ENCODE assay signal across 8 cellular contexts in genomic region chr1:10152709-10153284, GRCh38. TPM values are rescaled to one million over a fixed set of nuclear protein-coding genes. Genes with fewer than 3 reads are reported as not detected.
DNase-seq lines count a peak whose midpoint lies in the region; ATAC-seq and TF ChIP-seq lines count a peak whose summit lies in the region.

No MANE protein-coding gene starts in this region.

- intact Hi-C loops in left cardiac atrium (cut with DNase I) (no loop called here), posterior vena cava (cut with DNase I) (no loop called here)

- H3K4me3 Mint-ChIP-seq in activated naive CD8-positive, alpha-beta T cell treated with anti-CD3 and anti-CD28 coated beads, Interleukin-2, amount 10 ng/mL, durations not matched to agents 7 days and 5 days, result no peak overlapping the region

- H3K36me3 Mint-ChIP-seq in activated naive CD8-positive, alpha-beta T cell treated with anti-CD3 and anti-CD28 coated beads, Interleukin-2, amount 10 ng/mL, durations not matched to agents 7 days and 5 days, result peaks cover 2% of the 10 kb centered on the region

- no peak overlapping the region for H3K27ac Mint-ChIP-seq in activated naive CD8-positive, alpha-beta T cell treated with anti-CD3 and anti-CD28 coated beads, Interleukin-2, amount 10 ng/mL, durations not matched to agents 7 days and 5 days

- POLR2A ChIA-PET in activated naive CD8-positive, alpha-beta T cell treated with anti-CD3 and anti-CD28 coated beads, Interleukin-2, amount 10 ng/mL, durations not matched to agents 7 days and 5 days (lab: Charles Lee), result interaction anchor here (1.0 kb wide), 1 partner anchor 174 kb away, joined by 3 read pairs; no protein-coding TSS in a partner anchor

- H3K27me3 Mint-ChIP-seq in activated naive CD8-positive, alpha-beta T cell treated with anti-CD3 and anti-CD28 coated beads, Interleukin-2, amount 10 ng/mL, durations not matched to agents 7 days and 5 days, result no peaks in the 10 kb centered on the region

- DNase-seq in A172 (ENCODE audit: low spot score) (peak; percentile 16), NCI-H69 (lab: John Stamatoyannopoulos, UW) (peak; percentile 13), left cardiac atrium (peak; percentile 31), retina (peak; percentile 58), activated gamma-delta T cell treated with Interleukin-2 at 50 U/mL for 16 hours (no peak), posterior vena cava (ENCODE audit: low spot score) (no peak)
- peak; percentile 49 for DNase-seq in activated naive CD8-positive, alpha-beta T cell treated with anti-CD3 and anti-CD28 coated beads, Interleukin-2, amount 10 ng/mL, durations not matched to agents 7 days and 5 days

- ATAC-seq in activated naive CD8-positive, alpha-beta T cell treated with anti-CD3 and anti-CD28 coated beads, Interleukin-2, amount 10 ng/mL, durations not matched to agents 7 days and 5 days (ENCODE audit: low read depth), result peak; percentile 39
- peak; percentile 30 to 42 for ATAC-seq in left cardiac atrium

- no peak overlapping the region for H3K4me3 ChIP-seq in GM12875 (ENCODE audit: low read depth, low read length)

- H3K9me3 Mint-ChIP-seq in activated naive CD8-positive, alpha-beta T cell treated with anti-CD3 and anti-CD28 coated beads, Interleukin-2, amount 10 ng/mL, durations not matched to agents 7 days and 5 days, result no peaks in the 10 kb centered on the region

- peaks cover 4% of the 10 kb centered on the region for H3K4me1 Mint-ChIP-seq in activated naive CD8-positive, alpha-beta T cell treated with anti-CD3 and anti-CD28 coated beads, Interleukin-2, amount 10 ng/mL, durations not matched to agents 7 days and 5 days

- TF ChIP-seq CTCF in GM12875 (IDR thresholded peaks at IDR 0.05; ENCODE audit: borderline replicate concordance, insufficient read depth, low read depth, low read length), result peak; percentile 68

RNA-seq across cellular contexts. Expression of gene KIF1B, which starts 57.6 kb away (rescaled TPM):
- 16.1 and 18.9 TPM in 2 replicates for total RNA-seq in A172 (2014; rRNA removed; shearing (Covaris generic))
- 10 to 100 TPM; 13.4 to 13.9 TPM for total RNA-seq in activated naive CD8-positive, alpha-beta T cell treated with anti-CD3 and anti-CD28 coated beads, Interleukin-2, amount 10 ng/mL, durations not matched to agents 7 days and 5 days
- total RNA-seq in left cardiac atrium, result 10 to 100 TPM; 46.1 to 54.2 TPM
- total RNA-seq in posterior vena cava, result 10 to 100 TPM; 47.9 to 79.4 TPM

Comparison
In these comparisons a context has a peak if more than half of its experiments do, and no peak if none do; other contexts are left out.
1. DNase-seq: peak in A172 (single experiment), NCI-H69 (single experiment), activated naive CD8-positive, alpha-beta T cell treated with anti-CD3 and anti-CD28 coated beads, Interleukin-2, amount 10 ng/mL, durations not matched to agents 7 days and 5 days (single experiment), left cardiac atrium (single experiment) and retina (single experiment); none in activated gamma-delta T cell treated with Interleukin-2 at 50 U/mL for 16 hours (single experiment) and posterior vena cava (single experiment).